15 cellular contexts compared by ENCODE assay signal in the genomic region with DNA sequence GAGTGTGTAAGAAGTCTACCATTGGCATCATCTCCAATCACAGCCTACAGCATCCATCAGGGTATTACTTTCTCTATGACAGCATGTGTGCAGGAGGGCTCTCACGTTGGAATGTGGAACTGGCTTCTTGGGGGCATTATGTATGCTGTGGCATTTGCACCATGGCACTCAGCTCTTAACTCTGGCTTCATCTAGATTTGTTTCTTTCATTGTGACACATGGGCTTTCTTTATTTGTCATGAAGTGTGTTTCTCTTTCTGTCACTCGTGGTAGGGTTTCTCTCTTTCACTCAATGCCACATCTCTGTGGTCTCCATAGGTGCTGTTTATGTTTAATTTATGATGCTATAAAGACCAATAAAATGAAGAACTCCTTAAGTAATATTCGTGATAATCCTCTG.
"Had no signal": no experiment of that assay in that cellular context is flagged by ENCODE, and none has a peak within 500 bp of the region (broad histone marks: within the 10 kb centered on the region; RNA-seq: fewer than 3 reads in every experiment).

No MANE protein-coding gene starts in this region.

- H3K4me3 Mint-ChIP-seq: activated CD4-positive, alpha-beta T cell treated with anti-CD3 and anti-CD28 coated beads, Interleukin-2, amount 10 ng/mL, durations not matched to agents 7 days and 5 days; immature natural killer cell; mesothelial cell of epicardium; stimulated activated naive CD8-positive, alpha-beta T cell treated with anti-CD3 and anti-CD28 coated beads, Interleukin-15, Interleukin-2, amounts not matched to agents 100 ng/mL and 50 ng/mL, for 24 hours had no signal

- H3K4me1 Mint-ChIP-seq: immature natural killer cell, mesothelial cell of epicardium had no signal

- H3K27ac Mint-ChIP-seq: activated CD4-positive, alpha-beta T cell treated with anti-CD3 and anti-CD28 coated beads, Interleukin-2, amount 10 ng/mL, durations not matched to agents 7 days and 5 days; immature natural killer cell; mesothelial cell of epicardium; stimulated activated naive CD8-positive, alpha-beta T cell treated with anti-CD3 and anti-CD28 coated beads, Interleukin-15, Interleukin-2, amounts not matched to agents 100 ng/mL and 50 ng/mL, for 24 hours had no signal

- H3K4me3 ChIP-seq: adrenal gland, coronary artery, lower lobe of right lung, skin epidermis, testis, upper lobe of right lung had no signal

- ATAC-seq: foreskin keratinocyte, lower lobe of right lung, upper lobe of right lung had no signal

- H3K9me3 Mint-ChIP-seq: activated CD4-positive, alpha-beta T cell treated with anti-CD3 and anti-CD28 coated beads, Interleukin-2, amount 10 ng/mL, durations not matched to agents 7 days and 5 days; mesothelial cell of epicardium; stimulated activated naive CD8-positive, alpha-beta T cell treated with anti-CD3 and anti-CD28 coated beads, Interleukin-15, Interleukin-2, amounts not matched to agents 100 ng/mL and 50 ng/mL, for 24 hours had no signal

- H3K27me3 Mint-ChIP-seq: activated CD4-positive, alpha-beta T cell treated with anti-CD3 and anti-CD28 coated beads, Interleukin-2, amount 10 ng/mL, durations not matched to agents 7 days and 5 days; stimulated activated naive CD8-positive, alpha-beta T cell treated with anti-CD3 and anti-CD28 coated beads, Interleukin-15, Interleukin-2, amounts not matched to agents 100 ng/mL and 50 ng/mL, for 24 hours had no signal

- DNase-seq: activated CD4-positive, alpha-beta T cell treated with anti-CD3 and anti-CD28 coated beads, Interleukin-2, amount 10 ng/mL, durations not matched to agents 7 days and 5 days; activated gamma-delta T cell treated with Interleukin-2 at 50 U/mL for 16 hours; adrenal gland; effector CD4-positive, alpha-beta T cell; foreskin keratinocyte; immature natural killer cell; lower lobe of right lung; retina; T-helper 9 cell; testis; upper lobe of right lung had no signal
